In the genomic region with DNA sequence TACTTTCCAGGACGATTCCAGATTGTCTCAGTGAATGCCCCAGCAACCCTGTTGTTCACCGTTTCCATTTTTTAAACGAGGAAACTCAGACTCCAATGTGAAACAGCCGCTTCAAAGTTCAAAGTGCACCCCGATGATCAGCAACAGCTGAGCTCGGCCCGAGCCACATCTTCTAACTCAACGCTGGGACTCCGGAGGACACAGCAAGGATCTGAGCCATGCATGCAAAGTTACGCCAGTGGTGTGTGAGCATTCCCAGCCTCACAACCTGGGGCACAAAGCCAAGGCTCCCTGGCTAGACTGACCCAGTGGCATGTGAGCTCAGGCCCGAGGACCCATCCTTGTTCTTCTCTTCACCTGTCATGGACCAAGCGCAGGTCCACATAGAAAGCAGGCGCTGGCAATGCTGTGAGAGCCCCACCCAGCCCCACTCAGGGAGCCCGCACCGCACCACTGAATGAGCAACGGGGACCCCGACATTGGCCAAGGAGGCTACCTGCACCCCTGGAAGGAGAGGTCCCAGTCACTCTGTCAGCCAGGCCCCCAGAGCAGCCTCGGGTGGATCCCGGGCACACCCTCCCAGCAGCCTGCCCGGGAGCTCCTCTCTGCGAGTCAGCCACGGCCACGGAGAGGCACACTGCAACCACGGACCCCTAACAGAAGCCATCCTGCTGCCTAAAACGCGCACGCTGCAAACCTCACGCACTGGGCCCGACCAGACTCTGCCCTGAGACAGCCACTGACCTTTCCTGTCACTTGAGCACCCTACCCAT, we compare ENCODE assay signal across 21 cellular contexts.
A peak's percentile ranks its signal among the peaks of the same experiment; 100 is the strongest.
DNase-seq lines count a peak whose midpoint lies in the region; ATAC-seq, FAIRE-seq and TF ChIP-seq lines count a peak whose summit lies in the region.
"Had no signal": no experiment of that assay in that cellular context is flagged by ENCODE, and none has a peak within 500 bp of the region (broad histone marks: within the 10 kb centered on the region; RNA-seq: fewer than 3 reads in every experiment).

No MANE protein-coding gene starts in this region.

- DNase-seq in left ventricle myocardium superior (peak; percentile 46), right atrium auricular region (ENCODE audit: low spot score) (no peak), endothelial cell (ENCODE audit: low spot score) (no peak), neuronal stem cell (ENCODE audit: low spot score) (no peak), aorta (no peak), T-helper 1 cell (no peak), H54 (ENCODE audit: insufficient read length, low spot score) (no peak), AML-193 (lab: John Stamatoyannopoulos, UW) (no peak)
- DNase-seq: CD8-positive, alpha-beta T cell; DND-41; GDM1; GOT3; Karpas-422; MM.1S; NCI-H1105; NCI-H187 treated with DMSO at 0.1 percent for 48 hours; NCI-H2171 treated with DMSO at 0.1 percent for 48 hours; NCI-H774; SHP77 treated with DMSO at 0.1 percent for 48 hours had no signal

- H2BK12ac ChIP-seq in neuronal stem cell (ENCODE audit: low read length), result no peak overlapping the region

- TF ChIP-seq CTCF in right atrium auricular region (IDR thresholded peaks at IDR 0.05) (no peak), endothelial cell (IDR thresholded peaks at IDR 0.05; ENCODE audit: unreplicated experiment) (no peak)

- intact Hi-C loops in left ventricle myocardium superior (cut with micrococcal nuclease), result no loop called here
- intact Hi-C loops in aorta (cut with DNase I), result no loop called here

- no peak for FAIRE-seq in H54 (lab: Jason Lieb, UNC)
- FAIRE-seq: A549 had no signal

- peak overlapping the region; percentile 14 for H3K27ac Mint-ChIP-seq in endothelial cell (ENCODE audit: unreplicated experiment)
- H3K27ac Mint-ChIP-seq: CD8-positive, alpha-beta T cell had no signal

- peaks cover 5% of the 10 kb centered on the region for H3K79me1 ChIP-seq in neuronal stem cell (ENCODE audit: low read depth, low read length)

- H3K27me3 Mint-ChIP-seq in endothelial cell (ENCODE audit: unreplicated experiment), result peaks cover 9% of the 10 kb centered on the region

- H3K9ac ChIP-seq in neuronal stem cell (ENCODE audit: low read depth, low read length, poor library complexity), result no peak overlapping the region

- H2AK5ac ChIP-seq in neuronal stem cell (ENCODE audit: low read depth, low read length), result peak overlapping the region; percentile 47

- H3K4me1 ChIP-seq in right atrium auricular region (no peaks in the 10 kb centered on the region), neuronal stem cell (ENCODE audit: control insufficient read depth in 2 of 2, insufficient read depth in 1 of 2, low read depth in 1 of 2, low read length in 2 of 2) (peaks cover 0 to 2% of the 10 kb centered on the region in 2 donors), aorta (ENCODE audit: control insufficient read depth in 1 of 2, insufficient read depth in 2 of 2, low read length in 2 of 2) (no peaks in the 10 kb centered on the region)
- H3K4me1 ChIP-seq: A549 had no signal

- no peak overlapping the region for H3K4ac ChIP-seq in neuronal stem cell (ENCODE audit: low read length)

- H3K14ac ChIP-seq in neuronal stem cell (ENCODE audit: low read length), result no peak overlapping the region

- TF ChIP-seq POLR2A in H54 (IDR thresholded peaks at IDR 0.05; ENCODE audit: low read depth, low read length), result no peak

- H3K27me3 ChIP-seq in right atrium auricular region (no peaks in the 10 kb centered on the region), neuronal stem cell (ENCODE audit: control insufficient read depth in 3 of 3, insufficient read depth in 3 of 3, low read depth in 1 of 3, low read length in 3 of 3) (no peaks in the 10 kb centered on the region), aorta (ENCODE audit: control insufficient read depth in 1 of 2, insufficient read depth in 2 of 2, low read length in 1 of 2) (no peaks in the 10 kb centered on the region)

- H2AFZ ChIP-seq in neuronal stem cell (ENCODE audit: low read length), result no peak overlapping the region

- H3K9me3 ChIP-seq in right atrium auricular region, result no peaks in the 10 kb centered on the region
- H3K9me3 ChIP-seq in neuronal stem cell (replicated peaks in 1 of 2; ENCODE audit: control insufficient read depth in 2 of 2, insufficient read depth in 1 of 2, low read depth in 1 of 2, low read length in 2 of 2), result no peaks in the 10 kb centered on the region
- no peaks in the 10 kb centered on the region for H3K9me3 ChIP-seq in aorta (ENCODE audit: control insufficient read depth, low read length)
- H3K9me3 ChIP-seq: A549 had no signal

- H4K8ac ChIP-seq in neuronal stem cell (ENCODE audit: low read depth, low read length), result no peak overlapping the region

- H3K36me3 ChIP-seq in right atrium auricular region (peaks cover 17% of the 10 kb centered on the region), neuronal stem cell (replicated peaks in 1 of 2; ENCODE audit: control insufficient read depth in 2 of 2, insufficient read depth in 2 of 2, low read length in 2 of 2) (peaks cover 22 to 49% of the 10 kb centered on the region in 2 donors), aorta (ENCODE audit: control insufficient read depth in 1 of 2, insufficient read depth in 2 of 2, low read length in 1 of 2) (no peaks in the 10 kb centered on the region)

- H3K27ac ChIP-seq in right atrium auricular region (no peak overlapping the region), neuronal stem cell (replicated peaks; ENCODE audit: low read length) (no peak overlapping the region), aorta (ENCODE audit: low read depth in 1 of 2, low read length in 2 of 2) (no peak overlapping the region)
- H3K27ac ChIP-seq: A549 had no signal

- H3K4me3 ChIP-seq in right atrium auricular region, result no peak overlapping the region
- H3K4me3 ChIP-seq in neuronal stem cell (ENCODE audit: low read length in 2 of 2), result no peak overlapping the region
- H3K4me3 ChIP-seq in aorta (ENCODE audit: low read length in 2 of 2), result no peak overlapping the region
- H3K4me3 ChIP-seq: A549 had no signal

- peak; percentile 53 for ATAC-seq in left ventricle myocardium superior
- ATAC-seq in aorta (ENCODE audit: low FRiP score), result peak; percentile 9
- ATAC-seq: A549; CD8-positive, alpha-beta T cell; Panc1 had no signal

- H3K4me2 ChIP-seq in neuronal stem cell (ENCODE audit: insufficient read depth, low read length, poor library complexity, severe bottlenecking), result no peak overlapping the region
- H3K4me2 ChIP-seq: A549 had no signal

- H3K4me3 Mint-ChIP-seq in endothelial cell (ENCODE audit: unreplicated experiment), result no peak overlapping the region
- H3K4me3 Mint-ChIP-seq: CD8-positive, alpha-beta T cell had no signal

- H2BK15ac ChIP-seq in neuronal stem cell (ENCODE audit: low read length), result no peak overlapping the region

- H2BK120ac ChIP-seq in neuronal stem cell (ENCODE audit: low read depth, low read length), result no peak overlapping the region

- no peaks in the 10 kb centered on the region for H3K9me3 Mint-ChIP-seq in endothelial cell (ENCODE audit: unreplicated experiment)
- H3K9me3 Mint-ChIP-seq: CD8-positive, alpha-beta T cell had no signal

- no CpG with 5 or more reads among the region's 29 CpGs for WGBS in neuronal stem cell (ENCODE audit: extremely low coverage in 2 of 2, insufficient read length in 2 of 2, insufficient replicate concordance in 1 of 2), 2 donors
- WGBS in aorta, 2 donors, result 95 to 96% methylated on average over 27 to 29 of the region's 29 CpGs

- H2BK5ac ChIP-seq in neuronal stem cell (ENCODE audit: low read length), result no peak overlapping the region

- H3K36me3 Mint-ChIP-seq in endothelial cell (ENCODE audit: low read depth, unreplicated experiment), result peaks cover 11% of the 10 kb centered on the region

- H4K91ac ChIP-seq in neuronal stem cell (ENCODE audit: low read depth, low read length, poor library complexity), result no peak overlapping the region

- peak overlapping the region; percentile 82 for H3K23ac ChIP-seq in neuronal stem cell (ENCODE audit: low read depth, low read length, poor library complexity)

- H3K4me1 Mint-ChIP-seq in endothelial cell (ENCODE audit: unreplicated experiment), result peaks cover 8% of the 10 kb centered on the region

- H3K18ac ChIP-seq in neuronal stem cell (ENCODE audit: low read length), result peak overlapping the region; percentile 77
